Comparison of ENCODE assay signal across 37 cellular contexts in the genomic region with DNA sequence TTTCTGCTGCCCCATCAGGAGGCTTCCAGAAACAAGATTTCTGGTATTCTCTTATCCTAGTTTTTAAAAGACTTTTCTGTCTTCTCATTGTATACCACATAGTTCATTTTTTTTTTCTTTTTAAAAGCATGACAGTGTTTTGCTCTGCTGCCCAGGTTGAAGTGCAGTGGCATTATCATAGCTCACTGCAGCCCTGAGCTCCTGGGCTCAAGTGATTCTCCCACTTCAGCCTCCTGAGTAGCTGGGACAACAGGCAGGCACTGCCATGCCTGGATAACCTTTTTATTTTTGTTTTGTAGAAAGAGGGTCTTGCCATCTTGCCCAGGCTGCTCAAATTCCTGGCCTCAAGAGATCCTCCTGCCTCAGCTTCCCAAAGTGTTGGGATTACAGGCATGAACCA.
"Had no signal": no experiment of that assay in that cellular context is flagged by ENCODE, and none has a peak within 500 bp of the region (broad histone marks: within the 10 kb centered on the region; RNA-seq: fewer than 3 reads in every experiment).

No MANE protein-coding gene starts in this region.

- H3K27ac Mint-ChIP-seq: activated naive CD4-positive, alpha-beta T cell treated with anti-CD3 and anti-CD28 coated beads for 36 hours; activated naive CD4-positive, alpha-beta T cell treated with anti-CD3 and anti-CD28 coated beads, Interleukin-2, amount 10 ng/mL, durations not matched to agents 7 days and 5 days; activated naive CD4-positive, alpha-beta T cell treated with anti-CD3 and anti-CD28 coated beads, Interleukin-2, amount 50 U/mL, for 24 hours; activated naive CD4-positive, alpha-beta T cell treated with anti-CD3 and anti-CD28 coated beads, Interleukin-2, amount 50 U/mL, for 72 hours; activated naive CD8-positive, alpha-beta T cell; activated naive CD8-positive, alpha-beta T cell treated with anti-CD3 and anti-CD28 coated beads for 36 hours; activated naive CD8-positive, alpha-beta T cell treated with anti-CD3 and anti-CD28 coated beads, Interleukin-2, amount 10 ng/mL, durations not matched to agents 7 days and 5 days; activated naive CD8-positive, alpha-beta T cell treated with anti-CD3 and anti-CD28 coated beads, Interleukin-2, amount 50 U/mL, for 24 hours; activated T-cell treated with anti-CD3 and anti-CD28 coated beads, Interleukin-2, amount 50 U/mL, for 24 hours; activated T-cell treated with anti-CD3 and anti-CD28 coated beads, Interleukin-2, amount 50 U/mL, for 72 hours; activated T-helper 1 cell treated with anti-CD3 and anti-CD28 coated beads, Interleukin-12 subunit alpha, Interleukin-12 subunit beta, Interleukin-2, Interleukin-4 antibody, amounts not matched to agents 30 ng/mL and 10 ng/mL and 1 ng/mL, durations not matched to agents 14 hours and 24 hours and 36 hours; activated T-helper 17 cell treated with anti-CD3 and anti-CD28 coated beads, Interleukin-2, amount 50 U/mL, for 72 hours; activated T-helper 2 cell treated with anti-CD3 and anti-CD28 coated beads, Interferon-gamma antibody, Interleukin-2, Interleukin-4, amounts not matched to agents 10 μg/mL and 5 μg/mL and 100 μg/mL, durations not matched to agents 14 hours and 24 hours and 36 hours; brain had no signal

- H3K4me1 Mint-ChIP-seq: activated naive CD4-positive, alpha-beta T cell treated with anti-CD3 and anti-CD28 coated beads, Interleukin-2, amount 10 ng/mL, durations not matched to agents 7 days and 5 days; activated naive CD4-positive, alpha-beta T cell treated with anti-CD3 and anti-CD28 coated beads, Interleukin-2, amount 50 U/mL, for 24 hours; activated naive CD8-positive, alpha-beta T cell treated with anti-CD3 and anti-CD28 coated beads for 36 hours; activated naive CD8-positive, alpha-beta T cell treated with anti-CD3 and anti-CD28 coated beads, Interleukin-2, amount 10 ng/mL, durations not matched to agents 7 days and 5 days; activated naive CD8-positive, alpha-beta T cell treated with anti-CD3 and anti-CD28 coated beads, Interleukin-2, amount 50 U/mL, for 24 hours; activated T-helper 17 cell treated with anti-CD3 and anti-CD28 coated beads, Interleukin-2, amount 50 U/mL, for 72 hours; central memory CD8-positive, alpha-beta T cell had no signal

- H3K27ac ChIP-seq: adrenal gland, ascending aorta, body of pancreas, brain microvascular endothelial cell, breast epithelium, cardiac muscle cell had no signal

- H3K27me3 Mint-ChIP-seq: activated naive CD4-positive, alpha-beta T cell treated with anti-CD3 and anti-CD28 coated beads, Interleukin-2, amount 10 ng/mL, durations not matched to agents 7 days and 5 days; activated naive CD8-positive, alpha-beta T cell; activated naive CD8-positive, alpha-beta T cell treated with anti-CD3 and anti-CD28 coated beads for 36 hours; activated naive CD8-positive, alpha-beta T cell treated with anti-CD3 and anti-CD28 coated beads, Interleukin-2, amount 10 ng/mL, durations not matched to agents 7 days and 5 days; activated naive CD8-positive, alpha-beta T cell treated with anti-CD3 and anti-CD28 coated beads, Interleukin-2, amount 50 U/mL, for 24 hours; activated T-cell treated with anti-CD3 and anti-CD28 coated beads, Interleukin-2, amount 50 U/mL, for 24 hours; activated T-helper 17 cell treated with anti-CD3 and anti-CD28 coated beads, Interleukin-2, amount 50 U/mL, for 72 hours; brain; central memory CD8-positive, alpha-beta T cell had no signal

- H3K9me3 Mint-ChIP-seq: activated naive CD4-positive, alpha-beta T cell treated with anti-CD3 and anti-CD28 coated beads for 36 hours; activated naive CD4-positive, alpha-beta T cell treated with anti-CD3 and anti-CD28 coated beads, Interleukin-2, amount 10 ng/mL, durations not matched to agents 7 days and 5 days; activated naive CD4-positive, alpha-beta T cell treated with anti-CD3 and anti-CD28 coated beads, Interleukin-2, amount 50 U/mL, for 24 hours; activated naive CD8-positive, alpha-beta T cell treated with anti-CD3 and anti-CD28 coated beads for 36 hours; activated naive CD8-positive, alpha-beta T cell treated with anti-CD3 and anti-CD28 coated beads, Interleukin-2, amount 10 ng/mL, durations not matched to agents 7 days and 5 days; activated naive CD8-positive, alpha-beta T cell treated with anti-CD3 and anti-CD28 coated beads, Interleukin-2, amount 50 U/mL, for 24 hours; activated T-cell treated with anti-CD3 and anti-CD28 coated beads, Interleukin-2, amount 50 U/mL, for 4 hours; activated T-helper 1 cell treated with anti-CD3 and anti-CD28 coated beads, Interleukin-12 subunit alpha, Interleukin-12 subunit beta, Interleukin-2, Interleukin-4 antibody, amounts not matched to agents 30 ng/mL and 10 ng/mL and 1 ng/mL, durations not matched to agents 14 hours and 24 hours and 36 hours; activated T-helper 17 cell treated with anti-CD3 and anti-CD28 coated beads, Interleukin-2, amount 50 U/mL, for 72 hours; activated T-helper 2 cell treated with anti-CD3 and anti-CD28 coated beads, Interferon-gamma antibody, Interleukin-2, Interleukin-4, amounts not matched to agents 10 μg/mL and 5 μg/mL and 100 μg/mL, durations not matched to agents 14 hours and 24 hours and 36 hours; brain had no signal

- H3K4me1 ChIP-seq: adrenal gland, ascending aorta, body of pancreas, breast epithelium had no signal

- H3K4me3 Mint-ChIP-seq: activated naive CD4-positive, alpha-beta T cell treated with anti-CD3 and anti-CD28 coated beads for 36 hours; activated naive CD4-positive, alpha-beta T cell treated with anti-CD3 and anti-CD28 coated beads, Interleukin-2, amount 10 ng/mL, durations not matched to agents 7 days and 5 days; activated naive CD4-positive, alpha-beta T cell treated with anti-CD3 and anti-CD28 coated beads, Interleukin-2, amount 50 U/mL, for 24 hours; activated naive CD8-positive, alpha-beta T cell; activated naive CD8-positive, alpha-beta T cell treated with anti-CD3 and anti-CD28 coated beads for 36 hours; activated naive CD8-positive, alpha-beta T cell treated with anti-CD3 and anti-CD28 coated beads, Interleukin-2, amount 10 ng/mL, durations not matched to agents 7 days and 5 days; activated naive CD8-positive, alpha-beta T cell treated with anti-CD3 and anti-CD28 coated beads, Interleukin-2, amount 50 U/mL, for 24 hours; activated T-cell treated with anti-CD3 and anti-CD28 coated beads, Interleukin-2, amount 50 U/mL, for 24 hours; activated T-cell treated with anti-CD3 and anti-CD28 coated beads, Interleukin-2, amount 50 U/mL, for 4 hours; activated T-cell treated with anti-CD3 and anti-CD28 coated beads, Interleukin-2, amount 50 U/mL, for 72 hours; activated T-helper 1 cell treated with anti-CD3 and anti-CD28 coated beads, Interleukin-12 subunit alpha, Interleukin-12 subunit beta, Interleukin-2, Interleukin-4 antibody, amounts not matched to agents 30 ng/mL and 10 ng/mL and 1 ng/mL, durations not matched to agents 14 hours and 24 hours and 36 hours; activated T-helper 17 cell treated with anti-CD3 and anti-CD28 coated beads, Interleukin-2, amount 50 U/mL, for 72 hours; brain; central memory CD8-positive, alpha-beta T cell had no signal

- H3K36me3 Mint-ChIP-seq: activated naive CD4-positive, alpha-beta T cell treated with anti-CD3 and anti-CD28 coated beads, Interleukin-2, amount 10 ng/mL, durations not matched to agents 7 days and 5 days; activated naive CD4-positive, alpha-beta T cell treated with anti-CD3 and anti-CD28 coated beads, Interleukin-2, amount 50 U/mL, for 24 hours; activated naive CD4-positive, alpha-beta T cell treated with anti-CD3 and anti-CD28 coated beads, Interleukin-2, amount 50 U/mL, for 72 hours; activated naive CD8-positive, alpha-beta T cell; activated naive CD8-positive, alpha-beta T cell treated with anti-CD3 and anti-CD28 coated beads for 36 hours; activated naive CD8-positive, alpha-beta T cell treated with anti-CD3 and anti-CD28 coated beads, Interleukin-2, amount 10 ng/mL, durations not matched to agents 7 days and 5 days; brain had no signal

- H3K9me3 ChIP-seq: adrenal gland, ascending aorta, body of pancreas, breast epithelium had no signal

- DNase-seq: activated effector memory CD4-positive, alpha-beta T cell treated with anti-CD3 and anti-CD28 coated beads, Interleukin-2, amount 50 U/mL, for 16 hours; activated effector memory CD4-positive, alpha-beta T cell treated with Interleukin-2 at 50 U/mL for 16 hours; activated gamma-delta T cell; activated gamma-delta T cell treated with Interleukin-2 at 50 U/mL for 16 hours; activated naive CD4-positive, alpha-beta T cell; activated naive CD4-positive, alpha-beta T cell treated with anti-CD3 and anti-CD28 coated beads for 36 hours; activated naive CD4-positive, alpha-beta T cell treated with anti-CD3 and anti-CD28 coated beads, Interleukin-2, amount 10 ng/mL, durations not matched to agents 7 days and 5 days; activated naive CD4-positive, alpha-beta T cell treated with anti-CD3 and anti-CD28 coated beads, Interleukin-2, amount 50 U/mL, for 16 hours; activated naive CD4-positive, alpha-beta T cell treated with Interleukin-2 at 50 U/mL for 16 hours; activated naive CD8-positive, alpha-beta T cell treated with anti-CD3 and anti-CD28 coated beads for 36 hours; activated naive CD8-positive, alpha-beta T cell treated with anti-CD3 and anti-CD28 coated beads, Interleukin-2, amount 10 ng/mL, durations not matched to agents 7 days and 5 days; activated naive CD8-positive, alpha-beta T cell treated with anti-CD3 and anti-CD28 coated beads, Interleukin-2, amount 50 U/mL, for 24 hours; activated T-cell treated with anti-CD3 and anti-CD28 coated beads, Interleukin-2, amount 50 U/mL, for 24 hours; activated T-cell treated with anti-CD3 and anti-CD28 coated beads, Interleukin-2, amount 50 U/mL, for 4 hours; activated T-cell treated with anti-CD3 and anti-CD28 coated beads, Interleukin-2, amount 50 U/mL, for 48 hours; activated T-cell treated with anti-CD3 and anti-CD28 coated beads, Interleukin-2, amount 50 U/mL, for 72 hours; adrenal gland; amniotic stem cell; amygdala; anterior cingulate cortex; aorta; body of pancreas; brain microvascular endothelial cell; caudate nucleus; central memory CD4-positive, alpha-beta T cell; cerebellar nuclear complex had no signal

- ATAC-seq: activated naive CD4-positive, alpha-beta T cell treated with anti-CD3 and anti-CD28 coated beads, Interleukin-2, amount 50 U/mL, for 72 hours; activated naive CD8-positive, alpha-beta T cell treated with anti-CD3 and anti-CD28 coated beads, Interleukin-2, amount 50 U/mL, for 24 hours; activated T-cell treated with anti-CD3 and anti-CD28 coated beads, Interleukin-2, amount 50 U/mL, for 4 hours; activated T-cell treated with anti-CD3 and anti-CD28 coated beads, Interleukin-2, amount 50 U/mL, for 72 hours; activated T-helper 17 cell treated with anti-CD3 and anti-CD28 coated beads, Interleukin-2, amount 50 U/mL, for 72 hours; body of pancreas had no signal

- H3K4me3 ChIP-seq: adrenal gland, ascending aorta, body of pancreas, breast epithelium, cardiac muscle cell had no signal

- H3K27me3 ChIP-seq: adrenal gland, ascending aorta, body of pancreas, brain microvascular endothelial cell, breast epithelium, cardiac muscle cell had no signal

- H3K36me3 ChIP-seq: adrenal gland, ascending aorta, brain microvascular endothelial cell, breast epithelium, cardiac muscle cell had no signal
